In genomic region chr1:93468681-93469080, GRCh38 we compare ENCODE assay signal across 33 cellular contexts.
"Had no signal": no experiment of that assay in that cellular context is flagged by ENCODE, and none has a peak within 500 bp of the region (broad histone marks: within the 10 kb centered on the region; RNA-seq: fewer than 3 reads in every experiment).

No MANE protein-coding gene starts in this region.

- H3K27ac Mint-ChIP-seq: activated CD4-positive, alpha-beta memory T cell treated with anti-CD3 and anti-CD28 coated beads, Interleukin-2, amount 10 ng/mL, durations not matched to agents 7 days and 5 days; activated CD8-positive, alpha-beta memory T cell treated with anti-CD3 and anti-CD28 coated beads, Interleukin-2, amount 10 ng/mL, durations not matched to agents 7 days and 5 days; activated naive CD8-positive, alpha-beta T cell treated with anti-CD3 and anti-CD28 coated beads for 36 hours; activated T-helper 17 cell treated with anti-CD3 and anti-CD28 coated beads, Interleukin-2, amount 50 U/mL, for 72 hours had no signal

- H3K9me3 ChIP-seq: body of pancreas had no signal

- H3K9me3 Mint-ChIP-seq: activated T-helper 17 cell treated with anti-CD3 and anti-CD28 coated beads, Interleukin-2, amount 50 U/mL, for 72 hours had no signal

- H3K4me1 Mint-ChIP-seq: activated CD4-positive, alpha-beta memory T cell treated with anti-CD3 and anti-CD28 coated beads, Interleukin-2, amount 10 ng/mL, durations not matched to agents 7 days and 5 days; activated CD8-positive, alpha-beta memory T cell treated with anti-CD3 and anti-CD28 coated beads, Interleukin-2, amount 10 ng/mL, durations not matched to agents 7 days and 5 days; activated naive CD8-positive, alpha-beta T cell treated with anti-CD3 and anti-CD28 coated beads for 36 hours had no signal

- DNase-seq: activated CD4-positive, alpha-beta memory T cell treated with anti-CD3 and anti-CD28 coated beads, Interleukin-2, amount 10 ng/mL, durations not matched to agents 7 days and 5 days; activated CD4-positive, alpha-beta T cell treated with anti-CD3 and anti-CD28 coated beads for 1 hour; activated CD4-positive, alpha-beta T cell treated with anti-CD3 and anti-CD28 coated beads for 48 hours; activated CD4-positive, CD25-positive, alpha-beta regulatory T cell; activated CD8-positive, alpha-beta memory T cell treated with anti-CD3 and anti-CD28 coated beads for 24 hours; activated CD8-positive, alpha-beta memory T cell treated with anti-CD3 and anti-CD28 coated beads, Interleukin-2, amount 10 ng/mL, durations not matched to agents 7 days and 5 days; activated CD8-positive, alpha-beta memory T cell treated with anti-CD3 and anti-CD28 coated beads, Interleukin-2, amount 50 U/mL, for 48 hours; activated effector memory CD4-positive, alpha-beta T cell treated with anti-CD3 and anti-CD28 coated beads, Interleukin-2, amount 50 U/mL, for 16 hours; activated naive CD4-positive, alpha-beta T cell; activated naive CD4-positive, alpha-beta T cell treated with anti-CD3 and anti-CD28 coated beads, Interleukin-2, amount 50 U/mL, for 16 hours; activated naive CD8-positive, alpha-beta T cell treated with anti-CD3 and anti-CD28 coated beads for 36 hours; activated T-cell treated with anti-CD3 and anti-CD28 coated beads, Interleukin-2, amount 50 U/mL, for 48 hours; amniotic stem cell; aorta; body of pancreas; Karpas-422; KBM-7; MG63; NCI-H1048; NCI-H1105 treated with DMSO at 0.1 percent for 48 hours; NCI-H1436; NCI-H1694; NCI-H1930; NCI-H2081 treated with DMSO at 0.1 percent for 48 hours; NCI-H345; NCI-H524 treated with DMSO at 0.1 percent for 48 hours; Right ventricle myocardium superior; SW 1271; T-helper 1 cell; T1000; WERI-Rb-1 had no signal

- H3K36me3 ChIP-seq: breast epithelium, MG63, WERI-Rb-1 had no signal

- ATAC-seq: activated CD8-positive, alpha-beta memory T cell treated with anti-CD3 and anti-CD28 coated beads, Interleukin-2, amount 10 ng/mL, durations not matched to agents 7 days and 5 days; activated T-helper 17 cell treated with anti-CD3 and anti-CD28 coated beads, Interleukin-2, amount 50 U/mL, for 72 hours; body of pancreas had no signal

- H3K27ac ChIP-seq: body of pancreas, breast epithelium, WERI-Rb-1 had no signal

- H3K27me3 Mint-ChIP-seq: activated CD4-positive, alpha-beta memory T cell treated with anti-CD3 and anti-CD28 coated beads, Interleukin-2, amount 10 ng/mL, durations not matched to agents 7 days and 5 days; activated naive CD8-positive, alpha-beta T cell treated with anti-CD3 and anti-CD28 coated beads for 36 hours; activated T-helper 17 cell treated with anti-CD3 and anti-CD28 coated beads, Interleukin-2, amount 50 U/mL, for 72 hours had no signal

- H3K4me3 ChIP-seq: body of pancreas, breast epithelium, MG63 had no signal

- H3K4me3 Mint-ChIP-seq: activated CD4-positive, alpha-beta memory T cell treated with anti-CD3 and anti-CD28 coated beads, Interleukin-2, amount 10 ng/mL, durations not matched to agents 7 days and 5 days; activated CD8-positive, alpha-beta memory T cell treated with anti-CD3 and anti-CD28 coated beads, Interleukin-2, amount 10 ng/mL, durations not matched to agents 7 days and 5 days; activated naive CD8-positive, alpha-beta T cell treated with anti-CD3 and anti-CD28 coated beads for 36 hours; activated T-helper 17 cell treated with anti-CD3 and anti-CD28 coated beads, Interleukin-2, amount 50 U/mL, for 72 hours had no signal

- H3K36me3 Mint-ChIP-seq: activated CD8-positive, alpha-beta memory T cell treated with anti-CD3 and anti-CD28 coated beads, Interleukin-2, amount 10 ng/mL, durations not matched to agents 7 days and 5 days; activated naive CD8-positive, alpha-beta T cell treated with anti-CD3 and anti-CD28 coated beads for 36 hours had no signal

- H3K27me3 ChIP-seq: body of pancreas, breast epithelium, MG63 had no signal

- H3K4me1 ChIP-seq: breast epithelium had no signal
